8 cellular contexts compared by ENCODE assay signal in the genomic region with DNA sequence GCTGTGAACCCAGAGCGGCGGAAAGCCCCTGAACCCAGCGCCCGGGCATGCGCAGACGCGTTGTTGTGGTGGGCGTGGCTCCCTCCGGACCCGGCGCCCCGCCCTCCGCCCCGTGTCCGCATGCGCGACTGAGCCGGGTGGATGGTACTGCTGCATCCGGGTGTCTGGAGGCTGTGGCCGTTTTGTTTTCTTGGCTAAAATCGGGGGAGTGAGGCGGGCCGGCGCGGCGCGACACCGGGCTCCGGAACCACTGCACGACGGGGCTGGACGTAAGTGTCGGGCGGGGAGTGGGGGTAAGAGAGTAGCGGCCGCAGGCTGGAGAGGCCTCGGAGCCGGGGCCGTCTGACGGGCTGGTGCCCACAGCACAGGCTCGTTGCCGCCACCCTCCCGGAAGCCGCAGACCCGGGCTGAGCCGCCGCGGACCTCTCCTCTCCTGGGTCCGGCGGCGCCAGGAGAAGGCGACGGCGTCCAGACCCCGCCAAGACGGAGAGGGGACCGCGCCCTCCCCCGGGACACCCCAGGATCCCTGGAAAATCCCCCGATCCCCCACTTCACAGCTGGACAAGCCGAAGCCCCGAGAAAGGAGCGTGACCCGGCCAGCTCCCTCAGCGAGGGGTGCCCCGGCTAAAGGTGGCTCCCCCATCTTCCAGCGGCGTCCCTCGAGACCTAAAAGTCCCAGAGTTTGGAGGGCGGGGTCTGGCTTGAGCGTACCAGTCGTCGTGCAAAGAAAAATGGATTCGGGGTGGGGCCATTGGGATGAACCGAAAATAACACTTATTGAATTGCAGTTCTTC. TPM values are rescaled to one million over a fixed set of nuclear protein-coding genes. Genes with fewer than 3 reads are reported as not detected.
DNase-seq lines count a peak whose midpoint lies in the region; ATAC-seq and TF ChIP-seq lines count a peak whose summit lies in the region.

A gene (plus strand): TSS at position 147 of the 794 bp plus-strand sequence. CDS start 2,153 bp downstream, outside the sequence.

- WGBS in lung, 2 donors = 0 to 1% methylated on average over 58 to 68 of the region's 75 CpGs

- no peaks in the 10 kb centered on the region for H3K27me3 Mint-ChIP-seq in CD8-positive, alpha-beta T cell (ENCODE audit: low read depth)

- ATAC-seq in CD8-positive, alpha-beta T cell = peak; percentile 72
- ATAC-seq in GM19452 (IDR thresholded peaks at IDR 0.05; ENCODE audit: unreplicated experiment) (peak; percentile 58), lung (ENCODE audit: insufficient read depth, low FRiP score) (peak; percentile 94)

- CTCF ChIA-PET in CD8-positive, alpha-beta T cell (lab: Charles Lee) = no interaction called here

- peak within 1 kb of the TSS; percentile 67 for H3K4me3 ChIP-seq in CD8-positive, alpha-beta T cell (ENCODE audit: low read depth, low read length)
- H3K4me3 ChIP-seq in lung = peak within 1 kb of the TSS; percentile 77

- intact Hi-C loops in CD8-positive, alpha-beta T cell (cut with DNase I, micrococcal nuclease) = loop anchor here (2.0 to 5.0 kb wide), 4 partner anchors 91 to 106 kb away; a partner anchor contains a TSS

- POLR2A ChIA-PET in CD8-positive, alpha-beta T cell (lab: Charles Lee) = interaction anchor here (1.1 kb wide), 1 partner anchor 91 kb away, joined by 3 read pairs; a partner anchor contains a TSS

- H3K4me1 Mint-ChIP-seq in CD8-positive, alpha-beta T cell (ENCODE audit: low read depth) = peaks cover 44% of the 10 kb centered on the region

- TF ChIP-seq CTCF in CD8-positive, alpha-beta T cell (IDR thresholded peaks at IDR 0.05) = no peak
- no peak for TF ChIP-seq CTCF in lung (IDR thresholded peaks at IDR 0.05; ENCODE audit: control extremely low read depth, extremely low read depth)

- H3K9me3 Mint-ChIP-seq in CD8-positive, alpha-beta T cell = no peaks in the 10 kb centered on the region

- H3K36me3 ChIP-seq in CD8-positive, alpha-beta T cell (ENCODE audit: insufficient read depth, low read length) = peaks cover 5% of the 10 kb centered on the region
- H3K36me3 ChIP-seq in lung (ENCODE audit: control insufficient read depth in 2 of 2, insufficient read depth in 2 of 2, low read length in 2 of 2) = peaks cover 0 to under 1% of the 10 kb centered on the region in 2 donors

- peak within 1 kb of the TSS; percentile 97 for H3K27ac Mint-ChIP-seq in CD8-positive, alpha-beta T cell

- peak; percentile 88 to 95 (median 90) for DNase-seq in CD8-positive, alpha-beta T cell
- DNase-seq in HK-2 (ENCODE audit: unreplicated experiment) (peak; percentile 93), NK-92 (lab: John Stamatoyannopoulos, UW; ENCODE audit: unreplicated experiment) (peak; percentile 60), lung (ENCODE audit: low spot score) (peak; percentile 90)
- DNase-seq in activated CD8-positive, alpha-beta memory T cell treated with anti-CD3 and anti-CD28 coated beads for 24 hours = peak; percentile 98
- peak; percentile 85 for DNase-seq in effector CD4-positive, alpha-beta T cell
- peak; percentile 80 to 85 (median 84) for DNase-seq in stimulated activated CD4-positive, alpha-beta T cell treated with anti-CD3 and anti-CD28 coated beads, TNF-alpha, amount 100 ng/mL, for 48 hours (ENCODE audit: low read depth in 3 of 3)

- H3K9me3 ChIP-seq in CD8-positive, alpha-beta T cell (ENCODE audit: low read length) = no peaks in the 10 kb centered on the region
- no peaks in the 10 kb centered on the region for H3K9me3 ChIP-seq in lung (ENCODE audit: control insufficient read depth in 2 of 2, insufficient read depth in 1 of 2, low read length in 1 of 2)

- peaks cover 30% of the 10 kb centered on the region for H3K36me3 Mint-ChIP-seq in CD8-positive, alpha-beta T cell

- peaks cover 24% of the 10 kb centered on the region for H3K4me1 ChIP-seq in CD8-positive, alpha-beta T cell (ENCODE audit: insufficient read depth, low read length)
- H3K4me1 ChIP-seq in lung (ENCODE audit: control insufficient read depth in 2 of 2, insufficient read depth in 2 of 2, low read length in 2 of 2) = peaks cover 0 to 4% of the 10 kb centered on the region in 2 donors

- no peaks in the 10 kb centered on the region for H3K27me3 ChIP-seq in CD8-positive, alpha-beta T cell (ENCODE audit: insufficient read depth, low read length)
- no peaks in the 10 kb centered on the region for H3K27me3 ChIP-seq in lung (ENCODE audit: control insufficient read depth, insufficient read depth)

- H3K4me3 Mint-ChIP-seq in CD8-positive, alpha-beta T cell = peak within 1 kb of the TSS; percentile 95

- peak within 1 kb of the TSS; percentile 89 for H3K27ac ChIP-seq in CD8-positive, alpha-beta T cell (ENCODE audit: low read depth, low read length)
- peak within 1 kb of the TSS; percentile 95 to 97 for H3K27ac ChIP-seq in lung (ENCODE audit: low read depth in 1 of 2, low read length in 1 of 2)

RNA-seq across cellular contexts. Expression of the gene that starts here (rescaled TPM):
- 100 to 1,000 TPM; 103 to 118 TPM for total RNA-seq in CD8-positive, alpha-beta T cell
- total RNA-seq in lung = 10 to 100 TPM; 88.2 to 88.6 TPM
- polyA plus RNA-seq in lung = 100 to 1,000 TPM in 1 of 2 donors, 10 to 100 TPM in 1; 84.6 to 116 TPM

Comparison
In these comparisons a context has a peak if more than half of its experiments do, and no peak if none do; other contexts are left out.
1. Peak in every context shown above with its lines: DNase-seq, ATAC-seq, H3K4me3 ChIP-seq and H3K27ac ChIP-seq.